19 cellular contexts compared by ENCODE assay signal in the genomic region with DNA sequence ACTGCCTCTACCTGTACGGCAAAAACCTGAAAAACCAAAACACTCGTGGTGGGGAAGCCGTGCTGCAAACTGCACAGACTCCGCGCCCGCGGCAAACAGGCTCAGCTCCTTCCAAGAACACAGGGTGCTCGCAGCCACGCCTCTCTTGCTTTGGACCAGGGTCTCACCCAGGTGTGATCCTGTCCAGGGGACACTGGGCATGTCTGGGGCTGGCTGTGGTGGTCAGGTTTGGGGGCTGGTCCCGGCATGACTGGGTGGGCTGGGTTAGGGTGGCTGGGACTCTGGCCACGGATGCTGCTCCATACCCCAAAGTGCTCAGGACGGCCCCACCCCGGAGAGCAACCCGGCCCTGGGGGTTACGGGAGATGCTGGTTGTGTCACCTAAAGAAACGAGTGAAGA. TPM values are rescaled to one million over a fixed set of nuclear protein-coding genes. Genes with fewer than 3 reads are reported as not detected.
A peak's percentile ranks its signal among the peaks of the same experiment; 100 is the strongest.
DNase-seq lines count a peak whose midpoint lies in the region; ATAC-seq and TF ChIP-seq lines count a peak whose summit lies in the region.
"Had no signal": no experiment of that assay in that cellular context is flagged by ENCODE, and none has a peak within 500 bp of the region (broad histone marks: within the 10 kb centered on the region; RNA-seq: fewer than 3 reads in every experiment).

No MANE protein-coding gene starts in this region.

- WGBS in esophagus squamous epithelium, 2 donors: 58 to 90% methylated on average over 2 to 8 of the region's 16 CpGs

- no peak for ATAC-seq in stimulated activated effector memory CD8-positive, alpha-beta T cell treated with anti-CD3 and anti-CD28 coated beads, Interleukin-12 subunit alpha, Interleukin-12 subunit beta, amount 100 ng/mL, for 72 hours
- ATAC-seq: CD8-positive, alpha-beta T cell had no signal

- H3K9me3 Mint-ChIP-seq in activated CD4-positive, alpha-beta memory T cell treated with anti-CD3 and anti-CD28 coated beads for 36 hours: no peaks in the 10 kb centered on the region
- no peaks in the 10 kb centered on the region for H3K9me3 Mint-ChIP-seq in activated CD4-positive, alpha-beta memory T cell treated with anti-CD3 and anti-CD28 coated beads, Interleukin-2, amount 10 ng/mL, durations not matched to agents 7 days and 5 days
- H3K9me3 Mint-ChIP-seq in stimulated activated effector memory CD8-positive, alpha-beta T cell treated with anti-CD3 and anti-CD28 coated beads, Interleukin-12 subunit alpha, Interleukin-12 subunit beta, amount 100 ng/mL, for 72 hours: no peaks in the 10 kb centered on the region
- H3K9me3 Mint-ChIP-seq: CD8-positive, alpha-beta T cell; HFFc6; IgD-negative memory B cell had no signal

- H3K4me1 Mint-ChIP-seq in activated CD4-positive, alpha-beta memory T cell treated with anti-CD3 and anti-CD28 coated beads for 36 hours (ENCODE audit: low read depth): peaks cover 2% of the 10 kb centered on the region
- H3K4me1 Mint-ChIP-seq in activated CD4-positive, alpha-beta memory T cell treated with anti-CD3 and anti-CD28 coated beads, Interleukin-2, amount 10 ng/mL, durations not matched to agents 7 days and 5 days: peaks cover 6% of the 10 kb centered on the region
- H3K4me1 Mint-ChIP-seq in stimulated activated effector memory CD8-positive, alpha-beta T cell treated with anti-CD3 and anti-CD28 coated beads, Interleukin-12 subunit alpha, Interleukin-12 subunit beta, amount 100 ng/mL, for 72 hours: peaks cover 5% of the 10 kb centered on the region
- H3K4me1 Mint-ChIP-seq: IgD-negative memory B cell had no signal

- H3K27ac ChIP-seq in esophagus squamous epithelium: peak overlapping the region; percentile 16 to 42 (median 36)
- H3K27ac ChIP-seq: C4-2B, HL-60 had no signal

- CTCF ChIA-PET in activated CD4-positive, alpha-beta memory T cell treated with anti-CD3 and anti-CD28 coated beads for 36 hours (lab: Charles Lee): interaction anchor here (1.4 kb wide), 1 partner anchor 13 kb away, joined by 3 read pairs; no protein-coding TSS in a partner anchor
- CTCF ChIA-PET in activated CD4-positive, alpha-beta memory T cell treated with anti-CD3 and anti-CD28 coated beads, Interleukin-2, amount 10 ng/mL, durations not matched to agents 7 days and 5 days (lab: Charles Lee): interaction anchor here (1.1 kb wide), 1 partner anchor 76 kb away, joined by 3 read pairs; no protein-coding TSS in a partner anchor

- H3K4me1 ChIP-seq in NT2/D1 (ENCODE audit: insufficient read depth, insufficient read length) (peaks cover 27% of the 10 kb centered on the region), esophagus squamous epithelium (peaks cover 17 to 39% (median 19%) of the 10 kb centered on the region in 3 donors)

- TF ChIP-seq CTCF in esophagus squamous epithelium (IDR thresholded peaks at IDR 0.05): no peak

- no peak overlapping the region for H3K4me3 Mint-ChIP-seq in activated CD4-positive, alpha-beta memory T cell treated with anti-CD3 and anti-CD28 coated beads for 36 hours
- H3K4me3 Mint-ChIP-seq in activated CD4-positive, alpha-beta memory T cell treated with anti-CD3 and anti-CD28 coated beads, Interleukin-2, amount 10 ng/mL, durations not matched to agents 7 days and 5 days: no peak overlapping the region
- no peak overlapping the region for H3K4me3 Mint-ChIP-seq in stimulated activated effector memory CD8-positive, alpha-beta T cell treated with anti-CD3 and anti-CD28 coated beads, Interleukin-12 subunit alpha, Interleukin-12 subunit beta, amount 100 ng/mL, for 72 hours
- H3K4me3 Mint-ChIP-seq: CD8-positive, alpha-beta T cell; HFFc6 had no signal

- no peak for TF ChIP-seq POLR2A in esophagus squamous epithelium (IDR thresholded peaks at IDR 0.05)

- H3K27ac Mint-ChIP-seq in activated CD4-positive, alpha-beta memory T cell treated with anti-CD3 and anti-CD28 coated beads for 36 hours: peak overlapping the region; percentile 23
- H3K27ac Mint-ChIP-seq in activated CD4-positive, alpha-beta memory T cell treated with anti-CD3 and anti-CD28 coated beads, Interleukin-2, amount 10 ng/mL, durations not matched to agents 7 days and 5 days: no peak overlapping the region
- peak overlapping the region; percentile 65 for H3K27ac Mint-ChIP-seq in stimulated activated effector memory CD8-positive, alpha-beta T cell treated with anti-CD3 and anti-CD28 coated beads, Interleukin-12 subunit alpha, Interleukin-12 subunit beta, amount 100 ng/mL, for 72 hours
- H3K27ac Mint-ChIP-seq: CD8-positive, alpha-beta T cell; HFFc6 had no signal

- H3K36me3 Mint-ChIP-seq in activated CD4-positive, alpha-beta memory T cell treated with anti-CD3 and anti-CD28 coated beads for 36 hours: peaks cover 34% of the 10 kb centered on the region
- H3K36me3 Mint-ChIP-seq in activated CD4-positive, alpha-beta memory T cell treated with anti-CD3 and anti-CD28 coated beads, Interleukin-2, amount 10 ng/mL, durations not matched to agents 7 days and 5 days (ENCODE audit: low read depth): peaks cover 31% of the 10 kb centered on the region
- H3K36me3 Mint-ChIP-seq in stimulated activated effector memory CD8-positive, alpha-beta T cell treated with anti-CD3 and anti-CD28 coated beads, Interleukin-12 subunit alpha, Interleukin-12 subunit beta, amount 100 ng/mL, for 72 hours: peaks cover 99% of the 10 kb centered on the region
- H3K36me3 Mint-ChIP-seq: IgD-negative memory B cell had no signal

- H3K4me3 ChIP-seq in NT2/D1 (ENCODE audit: insufficient read length, low read depth): no peak overlapping the region
- H3K4me3 ChIP-seq in esophagus squamous epithelium: no peak overlapping the region
- H3K4me3 ChIP-seq: HAP-1 had no signal

- H3K36me3 ChIP-seq in NT2/D1 (ENCODE audit: insufficient read depth, insufficient read length, low read length): peaks cover 87% of the 10 kb centered on the region
- H3K36me3 ChIP-seq in esophagus squamous epithelium: peaks cover 86 to 99% (median 92%) of the 10 kb centered on the region in 3 donors

- H3K9me3 ChIP-seq in NT2/D1 (ENCODE audit: insufficient read depth, low read length) (no peaks in the 10 kb centered on the region), esophagus squamous epithelium (no peaks in the 10 kb centered on the region)
- H3K9me3 ChIP-seq: HAP-1 had no signal

- no peak for DNase-seq in activated CD4-positive, alpha-beta memory T cell treated with anti-CD3 and anti-CD28 coated beads for 36 hours
- DNase-seq in activated CD4-positive, alpha-beta memory T cell treated with anti-CD3 and anti-CD28 coated beads, Interleukin-2, amount 10 ng/mL, durations not matched to agents 7 days and 5 days: no peak
- DNase-seq in NT2/D1 (ENCODE audit: low read depth, low spot score) (no peak), esophagus squamous epithelium (lab: John Stamatoyannopoulos, UW) (no peak), DMS 273 (lab: John Stamatoyannopoulos, UW; ENCODE audit: unreplicated experiment) (no peak), CD1c-positive myeloid dendritic cell (ENCODE audit: extremely low spot score) (no peak), C1 segment of cervical spinal cord (lab: John Stamatoyannopoulos, UW) (no peak)
- DNase-seq in stimulated activated effector memory CD8-positive, alpha-beta T cell treated with anti-CD3 and anti-CD28 coated beads, Interleukin-12 subunit alpha, Interleukin-12 subunit beta, amount 100 ng/mL, for 72 hours (ENCODE audit: low spot score in 2 of 2): no peak
- DNase-seq: 8988T, COR-L47, DND-41, GDM1, GOT3, HFFc6 had no signal

- H3K27me3 ChIP-seq in NT2/D1 (ENCODE audit: insufficient read depth, insufficient read length) (no peaks in the 10 kb centered on the region), esophagus squamous epithelium (no peaks in the 10 kb centered on the region)

- POLR2A ChIA-PET in activated CD4-positive, alpha-beta memory T cell treated with anti-CD3 and anti-CD28 coated beads for 36 hours (lab: Charles Lee): no interaction called here
- POLR2A ChIA-PET in activated CD4-positive, alpha-beta memory T cell treated with anti-CD3 and anti-CD28 coated beads, Interleukin-2, amount 10 ng/mL, durations not matched to agents 7 days and 5 days (lab: Charles Lee): no interaction called here

- no peaks in the 10 kb centered on the region for H3K27me3 Mint-ChIP-seq in activated CD4-positive, alpha-beta memory T cell treated with anti-CD3 and anti-CD28 coated beads for 36 hours
- no peaks in the 10 kb centered on the region for H3K27me3 Mint-ChIP-seq in activated CD4-positive, alpha-beta memory T cell treated with anti-CD3 and anti-CD28 coated beads, Interleukin-2, amount 10 ng/mL, durations not matched to agents 7 days and 5 days
- H3K27me3 Mint-ChIP-seq: IgD-negative memory B cell had no signal

- peak overlapping the region; percentile 50 for H3K9ac ChIP-seq in NT2/D1 (ENCODE audit: insufficient read length, low read depth)

- intact Hi-C loops in activated CD4-positive, alpha-beta memory T cell treated with anti-CD3 and anti-CD28 coated beads for 36 hours (cut with micrococcal nuclease): no loop called here
- intact Hi-C loops in esophagus squamous epithelium (cut with DNase I): loop anchor here (10.0 kb wide), 1 partner anchor 47 kb away; no protein-coding TSS in a partner anchor

RNA-seq across cellular contexts. Expression of gene GPX4, which starts 13.9 kb away (rescaled TPM):
- 100 to 1,000 TPM; 274 to 275 TPM for total RNA-seq in activated CD4-positive, alpha-beta memory T cell treated with anti-CD3 and anti-CD28 coated beads for 36 hours
- 100 to 1,000 TPM; 141 to 148 TPM for total RNA-seq in activated CD4-positive, alpha-beta memory T cell treated with anti-CD3 and anti-CD28 coated beads, Interleukin-2, amount 10 ng/mL, durations not matched to agents 7 days and 5 days
- 100 to 1,000 TPM; 108 to 405 (median 244) TPM for total RNA-seq in esophagus squamous epithelium

RNA-seq across cellular contexts. Expression of gene POLR2E, which starts 22.5 kb away (rescaled TPM):
- 100 to 1,000 TPM; 204 to 207 TPM for total RNA-seq in activated CD4-positive, alpha-beta memory T cell treated with anti-CD3 and anti-CD28 coated beads for 36 hours
- total RNA-seq in activated CD4-positive, alpha-beta memory T cell treated with anti-CD3 and anti-CD28 coated beads, Interleukin-2, amount 10 ng/mL, durations not matched to agents 7 days and 5 days: 100 to 1,000 TPM; 116 to 120 TPM
- 100 to 1,000 TPM; 113 to 198 (median 166) TPM for total RNA-seq in esophagus squamous epithelium

RNA-seq across cellular contexts. Expression of gene ARHGAP45, which starts 50.7 kb away (rescaled TPM):
- 100 to 1,000 TPM; 136 to 142 TPM for total RNA-seq in activated CD4-positive, alpha-beta memory T cell treated with anti-CD3 and anti-CD28 coated beads for 36 hours
- total RNA-seq in activated CD4-positive, alpha-beta memory T cell treated with anti-CD3 and anti-CD28 coated beads, Interleukin-2, amount 10 ng/mL, durations not matched to agents 7 days and 5 days: 100 to 1,000 TPM; 419 to 437 TPM
- 10 to 100 TPM in 3 of 4 donors, 1 to 10 TPM in 1; 8.2 to 39.3 (median 12.5) TPM for total RNA-seq in esophagus squamous epithelium

RNA-seq across cellular contexts. Expression of gene SBNO2, which starts 56.4 kb away (rescaled TPM):
- 100 to 1,000 TPM in 1 of 2 experiments, 10 to 100 TPM in 1; 96.9 to 110 TPM for total RNA-seq in activated CD4-positive, alpha-beta memory T cell treated with anti-CD3 and anti-CD28 coated beads for 36 hours
- 10 to 100 TPM; 94.4 to 98.2 TPM for total RNA-seq in activated CD4-positive, alpha-beta memory T cell treated with anti-CD3 and anti-CD28 coated beads, Interleukin-2, amount 10 ng/mL, durations not matched to agents 7 days and 5 days
- total RNA-seq in esophagus squamous epithelium: 10 to 100 TPM; 31.3 to 84.3 (median 68.3) TPM
